ENCODE assay signal across 7 cellular contexts in genomic region chr6:2854394-2854982, GRCh38. TPM values are rescaled to one million over a fixed set of nuclear protein-coding genes. Genes with fewer than 3 reads are reported as not detected.
DNase-seq lines count a peak whose midpoint lies in the region; ATAC-seq and TF ChIP-seq lines count a peak whose summit lies in the region.

No MANE protein-coding gene starts in this region.

- TF ChIP-seq POLR2A in spleen (IDR thresholded peaks at IDR 0.05), result no peak

- H3K27me3 Mint-ChIP-seq in activated CD4-positive, alpha-beta memory T cell treated with anti-CD3 and anti-CD28 coated beads, Interleukin-2, amount 10 ng/mL, durations not matched to agents 7 days and 5 days, result no peaks in the 10 kb centered on the region

- no peak overlapping the region for H3K9ac ChIP-seq in HUES48 (ENCODE audit: low read depth, low read length)

- no peaks in the 10 kb centered on the region for H3K9me3 Mint-ChIP-seq in activated CD4-positive, alpha-beta memory T cell treated with anti-CD3 and anti-CD28 coated beads, Interleukin-2, amount 10 ng/mL, durations not matched to agents 7 days and 5 days

- peak overlapping the region; percentile 100 for H3K27ac Mint-ChIP-seq in activated CD4-positive, alpha-beta memory T cell treated with anti-CD3 and anti-CD28 coated beads, Interleukin-2, amount 10 ng/mL, durations not matched to agents 7 days and 5 days

- intact Hi-C loops in heart right ventricle (cut with DNase I), result loop anchor here in 6 of 10 donors (5.0 to 10.0 kb wide), 4 partner anchors 48 to 198 kb away; partner anchors contain the start of gene SERPINB9 (in 6 of the 6)
- intact Hi-C loops in spleen (cut with DNase I; ENCODE audit: low total_unique reads), result loop anchor here (10.0 kb wide), 1 partner anchor 60 kb away; no protein-coding TSS in a partner anchor

- H3K4me1 Mint-ChIP-seq in activated CD4-positive, alpha-beta memory T cell treated with anti-CD3 and anti-CD28 coated beads, Interleukin-2, amount 10 ng/mL, durations not matched to agents 7 days and 5 days, result peaks cover 71% of the 10 kb centered on the region

- WGBS in heart right ventricle, 2 donors, result 34 to 52% methylated on average over 11 of the region's 11 CpGs
- 11 to 24% (median 13%) methylated on average over 11 of the region's 11 CpGs for WGBS in spleen, 5 donors

- H3K4me3 Mint-ChIP-seq in activated CD4-positive, alpha-beta memory T cell treated with anti-CD3 and anti-CD28 coated beads, Interleukin-2, amount 10 ng/mL, durations not matched to agents 7 days and 5 days, result peak overlapping the region; percentile 70

- CTCF ChIA-PET in activated CD4-positive, alpha-beta memory T cell treated with anti-CD3 and anti-CD28 coated beads, Interleukin-2, amount 10 ng/mL, durations not matched to agents 7 days and 5 days (lab: Charles Lee), result interaction anchor here (0.7 to 2.0 kb wide), 5 partner anchors 8 to 63 kb away, joined by 3 to 5 read pairs (median 4); no protein-coding TSS in a partner anchor

- no peaks in the 10 kb centered on the region for H3K9me3 ChIP-seq in HUES48 (ENCODE audit: control insufficient read depth, insufficient read depth, low read length)
- H3K9me3 ChIP-seq in heart right ventricle, result no peaks in the 10 kb centered on the region
- no peaks in the 10 kb centered on the region for H3K9me3 ChIP-seq in spleen

- H3K36me3 ChIP-seq in HUES48 (ENCODE audit: control insufficient read depth, insufficient read depth, low read length) (no peaks in the 10 kb centered on the region), heart right ventricle (no peaks in the 10 kb centered on the region), spleen (no peaks in the 10 kb centered on the region)

- H3K27me3 ChIP-seq in HUES48 (ENCODE audit: control insufficient read depth, insufficient read depth, low read length) (no peaks in the 10 kb centered on the region), heart right ventricle (no peaks in the 10 kb centered on the region), spleen (replicated peaks in 1 of 7) (no peaks in the 10 kb centered on the region)

- DNase-seq in activated CD4-positive, alpha-beta memory T cell treated with anti-CD3 and anti-CD28 coated beads, Interleukin-2, amount 10 ng/mL, durations not matched to agents 7 days and 5 days, result no peak
- no peak for DNase-seq in heart right ventricle
- DNase-seq in spleen, result no peak
- DNase-seq in HUDEP-2 (lab: John Stamatoyannopoulos, UW; ENCODE audit: unreplicated experiment in 76 of 76), result no peak
- DNase-seq in NCI-H2107 treated with DMSO at 0.1 percent for 48 hours (lab: John Stamatoyannopoulos, UW; ENCODE audit: unreplicated experiment), result no peak
- no peak for DNase-seq in NCI-H345 (lab: John Stamatoyannopoulos, UW)

- TF ChIP-seq CTCF in heart right ventricle (IDR thresholded peaks at IDR 0.05) (no peak), spleen (IDR thresholded peaks at IDR 0.05 in 8 of 11, conservative IDR thresholded peaks at IDR 0.05 in 3 of 11) (peak in 4 of 11 experiments; percentile 5 to 36 (median 16))

- H3K4me1 ChIP-seq in HUES48 (ENCODE audit: control insufficient read depth, insufficient read depth, low read length) (peaks cover 14% of the 10 kb centered on the region), heart right ventricle (peaks cover 14 to 77% (median 50%) of the 10 kb centered on the region in 9 donors), spleen (peaks cover 45 to 99% (median 75%) of the 10 kb centered on the region in 6 donors)

- POLR2A ChIA-PET in activated CD4-positive, alpha-beta memory T cell treated with anti-CD3 and anti-CD28 coated beads, Interleukin-2, amount 10 ng/mL, durations not matched to agents 7 days and 5 days (lab: Charles Lee), result interaction anchor here (1.0 to 6.0 kb wide), 13 partner anchors 8 to 1167 kb away, joined by 3 to 53 read pairs (median 6); partner anchors contain the start of genes RIPK1, SERPINB1 and SERPINB9

- peak; percentile 16 to 60 (median 44) for ATAC-seq in heart right ventricle

- H3K27ac ChIP-seq in HUES48 (ENCODE audit: low read depth, low read length) (peak overlapping the region; percentile 80), heart right ventricle (peak overlapping the region; percentile 57 to 95 (median 78)), spleen (peak overlapping the region; percentile 71 to 93 (median 90))

- H3K4me3 ChIP-seq in HUES48 (ENCODE audit: low read depth, low read length), result no peak overlapping the region
- H3K4me3 ChIP-seq in heart right ventricle, result peak overlapping the region in 9 of 10 donors; percentile 7 to 52 (median 40)
- H3K4me3 ChIP-seq in spleen, result peak overlapping the region in 6 of 8 donors; percentile 1 to 57 (median 8)

- H3K36me3 Mint-ChIP-seq in activated CD4-positive, alpha-beta memory T cell treated with anti-CD3 and anti-CD28 coated beads, Interleukin-2, amount 10 ng/mL, durations not matched to agents 7 days and 5 days (ENCODE audit: low read depth), result peaks cover 25% of the 10 kb centered on the region

RNA-seq across cellular contexts. Expression of gene SERPINB1, which starts 12.8 kb away (rescaled TPM):
- 10 to 100 TPM; 85.0 to 86.5 TPM for total RNA-seq in activated CD4-positive, alpha-beta memory T cell treated with anti-CD3 and anti-CD28 coated beads, Interleukin-2, amount 10 ng/mL, durations not matched to agents 7 days and 5 days
- total RNA-seq in heart right ventricle, result 10 to 100 TPM; 17.7 to 73.7 (median 22.5) TPM
- polyA plus RNA-seq in heart right ventricle, result 10 to 100 TPM; 16.3 to 16.6 TPM
- total RNA-seq in spleen, result 100 to 1,000 TPM in 5 of 7 donors, 10 to 100 TPM in 2; 71.2 to 194 (median 106) TPM
- polyA plus RNA-seq in spleen, result 10 to 100 TPM; 54.9 to 64.6 (median 55.0) TPM

RNA-seq across cellular contexts. Expression of gene SERPINB9, which starts 48.6 kb away (rescaled TPM):
- 10 to 100 TPM; 50.0 to 51.3 TPM for total RNA-seq in activated CD4-positive, alpha-beta memory T cell treated with anti-CD3 and anti-CD28 coated beads, Interleukin-2, amount 10 ng/mL, durations not matched to agents 7 days and 5 days
- total RNA-seq in heart right ventricle (10 to 100 TPM in 1 of 10 donors, 1 to 10 TPM in 9; 3.6 to 10.9 (median 4.8) TPM), spleen (10 to 100 TPM; 43.0 to 75.7 (median 55.4) TPM)
- polyA plus RNA-seq in heart right ventricle (1 to 10 TPM; 2.2 to 3.8 TPM), spleen (10 to 100 TPM; 16.2 to 22.4 (median 17.0) TPM)
